20 cellular contexts compared by ENCODE assay signal in the genomic region with DNA sequence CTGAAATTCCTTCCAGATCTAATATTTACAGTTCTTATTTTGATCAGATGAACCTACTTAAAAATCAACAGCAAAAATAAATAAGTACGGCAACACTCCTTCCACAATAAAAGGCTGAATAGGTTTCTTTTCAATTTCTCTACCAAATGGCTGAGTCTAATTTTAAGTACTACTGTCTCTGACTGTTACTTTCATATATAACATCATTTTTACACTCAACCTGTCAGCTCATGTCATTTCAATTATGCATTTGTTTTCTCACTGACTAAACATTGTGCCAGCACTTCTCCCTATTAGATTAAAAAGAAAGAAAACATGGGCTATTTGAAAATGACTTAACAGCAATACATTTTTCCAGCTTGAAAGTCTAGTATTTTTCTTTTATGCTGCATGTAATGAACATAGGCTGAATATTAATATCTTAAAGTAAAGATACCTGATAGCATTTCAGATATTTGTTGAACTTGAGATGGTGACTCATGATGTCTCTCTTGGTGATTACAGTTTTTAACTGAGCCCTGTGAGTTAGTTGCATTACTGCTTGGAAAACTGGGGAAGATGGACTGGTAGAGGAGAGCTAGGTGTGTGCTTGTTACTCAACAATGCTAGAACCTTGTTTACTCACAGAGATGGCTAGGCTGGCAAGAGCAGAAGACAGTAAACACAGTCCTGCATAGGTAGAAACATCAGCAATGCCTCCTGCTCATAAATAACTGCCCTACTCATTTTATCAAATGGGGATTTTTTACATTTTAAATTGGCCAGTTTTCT.
DNase-seq lines count a peak whose midpoint lies in the region; ATAC-seq lines count a peak whose summit lies in the region.
"Had no signal": no experiment of that assay in that cellular context is flagged by ENCODE, and none has a peak within 500 bp of the region (broad histone marks: within the 10 kb centered on the region; RNA-seq: fewer than 3 reads in every experiment).

No MANE protein-coding gene starts in this region.

- H3K27me3 ChIP-seq in mesendoderm (ENCODE audit: insufficient read depth, low read length, poor library complexity), result no peaks in the 10 kb centered on the region
- H3K27me3 ChIP-seq: transverse colon had no signal

- H3K79me1 ChIP-seq in mesendoderm (ENCODE audit: low read length), result no peaks in the 10 kb centered on the region

- H3K27ac ChIP-seq in caudate nucleus (ENCODE audit: low read depth, low read length) (peak overlapping the region; percentile 8), mesendoderm (ENCODE audit: low read depth, low read length) (no peak overlapping the region)
- H3K27ac ChIP-seq: GM23248, transverse colon had no signal

- no peak overlapping the region for H3K4me3 Mint-ChIP-seq in naive thymus-derived CD8-positive, alpha-beta T cell
- H3K4me3 Mint-ChIP-seq: activated naive CD4-positive, alpha-beta T cell treated with anti-CD3 and anti-CD28 coated beads, Interleukin-2, amount 50 U/mL, for 24 hours had no signal

- no peak overlapping the region for H4K8ac ChIP-seq in mesendoderm (ENCODE audit: low read depth, low read length)

- H3K18ac ChIP-seq in mesendoderm (ENCODE audit: low read length), result no peak overlapping the region

- H3K27ac Mint-ChIP-seq in naive thymus-derived CD8-positive, alpha-beta T cell, result no peak overlapping the region
- H3K27ac Mint-ChIP-seq: activated naive CD4-positive, alpha-beta T cell treated with anti-CD3 and anti-CD28 coated beads, Interleukin-2, amount 50 U/mL, for 24 hours had no signal

- H3K79me2 ChIP-seq in mesendoderm (ENCODE audit: control insufficient read depth, insufficient read depth, low read length), result no peaks in the 10 kb centered on the region

- intact Hi-C loops in Right ventricle myocardium superior (cut with DNase I), result no loop called here

- DNase-seq in DMS53 treated with DMSO at 0.1 percent for 48 hours (lab: John Stamatoyannopoulos, UW; ENCODE audit: unreplicated experiment) (peak; percentile 8), NCI-H2029 treated with DMSO at 0.1 percent for 48 hours (lab: John Stamatoyannopoulos, UW) (peak; percentile 13), caudate nucleus (lab: John Stamatoyannopoulos, UW) (no peak), mesendoderm (no peak), Right ventricle myocardium superior (no peak)
- DNase-seq in naive thymus-derived CD8-positive, alpha-beta T cell, result no peak
- DNase-seq: activated CD4-positive, CD25-positive, alpha-beta regulatory T cell treated with anti-CD3 and anti-CD28 coated beads, Interleukin-2, amount 50 U/mL, for 72 hours; activated CD8-positive, alpha-beta memory T cell treated with anti-CD3 and anti-CD28 coated beads for 24 hours; aorta; cerebellar nuclear complex; effector CD4-positive, alpha-beta T cell; GM23248; KBM-7; occipital lobe; retina; stimulated activated CD4-positive, alpha-beta T cell treated with anti-CD3 and anti-CD28 coated beads, Interleukin-4, amount 100 ng/mL, for 1 hour; stimulated activated naive CD8-positive, alpha-beta T cell treated with anti-CD3 and anti-CD28 coated beads, Interleukin-15, Interleukin-2, amounts not matched to agents 100 U/mL and 50 U/mL, for 24 hours; transverse colon had no signal

- no peak overlapping the region for H3K23ac ChIP-seq in mesendoderm (ENCODE audit: low read length)

- no peak overlapping the region for H2AK5ac ChIP-seq in mesendoderm (ENCODE audit: low read length)

- no CpG with 5 or more reads among the region's 1 CpG for WGBS in mesendoderm (ENCODE audit: extremely low coverage, insufficient coverage, low lambda C conversion rate)

- peak; percentile 42 for ATAC-seq in GM18520 (IDR thresholded peaks at IDR 0.05; ENCODE audit: unreplicated experiment)
- no peak for ATAC-seq in Right ventricle myocardium superior (ENCODE audit: poor library complexity)
- ATAC-seq in naive thymus-derived CD8-positive, alpha-beta T cell, result no peak
- ATAC-seq: stimulated activated naive CD8-positive, alpha-beta T cell treated with anti-CD3 and anti-CD28 coated beads, Interleukin-15, Interleukin-2, amounts not matched to agents 100 U/mL and 50 U/mL, for 24 hours had no signal

- H3K4me1 Mint-ChIP-seq in naive thymus-derived CD8-positive, alpha-beta T cell, result peaks cover 0 to 6% (median 2%) of the 10 kb centered on the region in 4 donors
- H3K4me1 Mint-ChIP-seq: activated naive CD4-positive, alpha-beta T cell treated with anti-CD3 and anti-CD28 coated beads, Interleukin-2, amount 50 U/mL, for 24 hours had no signal

- no peak overlapping the region for H3K9ac ChIP-seq in mesendoderm (ENCODE audit: low read length)
- H3K9ac ChIP-seq: GM23248 had no signal

- no peak overlapping the region for H3K4ac ChIP-seq in mesendoderm (ENCODE audit: low read depth, low read length)

- peaks cover 23 to 29% (median 26%) of the 10 kb centered on the region in 5 donors for H3K27me3 Mint-ChIP-seq in naive thymus-derived CD8-positive, alpha-beta T cell

- POLR2A ChIA-PET in naive thymus-derived CD8-positive, alpha-beta T cell (lab: Charles Lee), result no interaction called here

- no peak overlapping the region for H2BK5ac ChIP-seq in mesendoderm (ENCODE audit: low read length)

- H3K36me3 ChIP-seq in mesendoderm (ENCODE audit: control insufficient read depth, insufficient read depth, low read length), result no peaks in the 10 kb centered on the region
- H3K36me3 ChIP-seq: transverse colon had no signal

- no peak overlapping the region for H2BK15ac ChIP-seq in mesendoderm (replicated peaks; ENCODE audit: low read depth)

- H3K9me3 Mint-ChIP-seq in naive thymus-derived CD8-positive, alpha-beta T cell, result peaks cover 0 to 5% (median 0%) of the 10 kb centered on the region in 9 donors
- H3K9me3 Mint-ChIP-seq: activated naive CD4-positive, alpha-beta T cell treated with anti-CD3 and anti-CD28 coated beads, Interleukin-2, amount 50 U/mL, for 24 hours had no signal

- H4K5ac ChIP-seq in mesendoderm (ENCODE audit: low read length), result no peak overlapping the region

- H3K4me2 ChIP-seq in mesendoderm (ENCODE audit: low read length), result no peak overlapping the region

- no peak overlapping the region for H3K4me3 ChIP-seq in mesendoderm (ENCODE audit: low read length)
- H3K4me3 ChIP-seq: GM23248, transverse colon had no signal

- no peak overlapping the region for H2BK120ac ChIP-seq in mesendoderm (ENCODE audit: low read depth, low read length)

- no peaks in the 10 kb centered on the region for H3K36me3 Mint-ChIP-seq in naive thymus-derived CD8-positive, alpha-beta T cell
- H3K36me3 Mint-ChIP-seq: activated naive CD4-positive, alpha-beta T cell treated with anti-CD3 and anti-CD28 coated beads, Interleukin-2, amount 50 U/mL, for 24 hours had no signal

- H3K56ac ChIP-seq in mesendoderm (ENCODE audit: low read length), result no peak overlapping the region

- no peaks in the 10 kb centered on the region for H3K4me1 ChIP-seq in mesendoderm (ENCODE audit: control insufficient read depth, low read depth, low read length)
- H3K4me1 ChIP-seq: transverse colon had no signal

Comparison
In these comparisons a context has a peak if more than half of its experiments do, and no peak if none do; other contexts are left out.
1. DNase-seq: peak in DMS53 treated with DMSO at 0.1 percent for 48 hours (single experiment) and NCI-H2029 treated with DMSO at 0.1 percent for 48 hours (single experiment); none in caudate nucleus (0 of 61), mesendoderm (single experiment), Right ventricle myocardium superior (single experiment) and naive thymus-derived CD8-positive, alpha-beta T cell (0 of 10).